In genomic region chr3:126677862-126678549, GRCh38 we compare ENCODE assay signal across 19 cellular contexts.
"Had no signal": no experiment of that assay in that cellular context is flagged by ENCODE, and none has a peak within 500 bp of the region (broad histone marks: within the 10 kb centered on the region; RNA-seq: fewer than 3 reads in every experiment).

No MANE protein-coding gene starts in this region.

- H3K9me3 Mint-ChIP-seq: activated CD4-positive, alpha-beta T cell treated with anti-CD3 and anti-CD28 coated beads, Interleukin-2, amount 10 ng/mL, durations not matched to agents 24 days and 14 days; activated CD8-positive, alpha-beta T cell treated with anti-CD3 and anti-CD28 coated beads for 36 hours; activated T-helper 17 cell treated with anti-CD3 and anti-CD28 coated beads, Interleukin-2, amount 50 U/mL, for 72 hours; effector memory CD8-positive, alpha-beta T cell; type B pancreatic cell had no signal

- H3K36me3 ChIP-seq: cardiac muscle cell, prostate gland, right lobe of liver, stomach had no signal

- DNase-seq: activated CD4-positive, alpha-beta T cell treated with anti-CD3 and anti-CD28 coated beads, Interleukin-2, amount 10 ng/mL, durations not matched to agents 24 days and 14 days; activated CD8-positive, alpha-beta T cell treated with anti-CD3 and anti-CD28 coated beads for 36 hours; activated naive CD4-positive, alpha-beta T cell; activated naive CD8-positive, alpha-beta T cell treated with anti-CD3 and anti-CD28 coated beads for 36 hours; activated T-cell treated with anti-CD3 and anti-CD28 coated beads, Interleukin-2, amount 50 U/mL, for 1 hour; amygdala; effector memory CD8-positive, alpha-beta T cell; foreskin keratinocyte; midbrain; occipital lobe; stimulated activated CD4-positive, alpha-beta T cell treated with anti-CD3 and anti-CD28 coated beads, Interleukin-4, amount 100 ng/mL, for 1 hour; stomach; testis had no signal

- H3K4me1 Mint-ChIP-seq: activated T-helper 17 cell treated with anti-CD3 and anti-CD28 coated beads, Interleukin-2, amount 50 U/mL, for 72 hours had no signal

- H3K27ac ChIP-seq: cardiac muscle cell, foreskin keratinocyte, hepatocyte, prostate gland, right lobe of liver, stomach, testis had no signal

- H3K4me3 Mint-ChIP-seq: activated CD4-positive, alpha-beta T cell treated with anti-CD3 and anti-CD28 coated beads, Interleukin-2, amount 10 ng/mL, durations not matched to agents 24 days and 14 days; activated CD8-positive, alpha-beta T cell treated with anti-CD3 and anti-CD28 coated beads for 36 hours; activated naive CD8-positive, alpha-beta T cell treated with anti-CD3 and anti-CD28 coated beads for 36 hours; activated T-helper 17 cell treated with anti-CD3 and anti-CD28 coated beads, Interleukin-2, amount 50 U/mL, for 72 hours; effector memory CD8-positive, alpha-beta T cell; type B pancreatic cell had no signal

- H3K9me3 ChIP-seq: prostate gland, right lobe of liver, testis had no signal

- H3K4me1 ChIP-seq: foreskin keratinocyte, right lobe of liver had no signal

- H3K36me3 Mint-ChIP-seq: activated naive CD8-positive, alpha-beta T cell treated with anti-CD3 and anti-CD28 coated beads for 36 hours; type B pancreatic cell had no signal

- H3K27ac Mint-ChIP-seq: activated CD4-positive, alpha-beta T cell treated with anti-CD3 and anti-CD28 coated beads, Interleukin-2, amount 10 ng/mL, durations not matched to agents 24 days and 14 days; activated CD8-positive, alpha-beta T cell treated with anti-CD3 and anti-CD28 coated beads for 36 hours; activated naive CD8-positive, alpha-beta T cell treated with anti-CD3 and anti-CD28 coated beads for 36 hours; activated T-helper 17 cell treated with anti-CD3 and anti-CD28 coated beads, Interleukin-2, amount 50 U/mL, for 72 hours; effector memory CD8-positive, alpha-beta T cell; type B pancreatic cell had no signal

- H3K4me3 ChIP-seq: cardiac muscle cell, hepatocyte, prostate gland, right lobe of liver had no signal

- H3K4me2 ChIP-seq: hepatocyte had no signal

- ATAC-seq: activated CD8-positive, alpha-beta T cell treated with anti-CD3 and anti-CD28 coated beads for 36 hours; activated T-helper 17 cell treated with anti-CD3 and anti-CD28 coated beads, Interleukin-2, amount 50 U/mL, for 72 hours; effector memory CD8-positive, alpha-beta T cell had no signal

- H3K27me3 ChIP-seq: right lobe of liver, testis had no signal

- H3K79me2 ChIP-seq: hepatocyte had no signal

- H2AFZ ChIP-seq: hepatocyte had no signal
